Comparison of ENCODE assay signal across 36 cellular contexts in genomic region chr5:94709277-94709676, GRCh38.
"Had no signal": no experiment of that assay in that cellular context is flagged by ENCODE, and none has a peak within 500 bp of the region (broad histone marks: within the 10 kb centered on the region; RNA-seq: fewer than 3 reads in every experiment).

No MANE protein-coding gene starts in this region.

- H3K36me3 ChIP-seq: brain microvascular endothelial cell, WERI-Rb-1 had no signal

- H3K4me3 ChIP-seq: PC-9 had no signal

- H3K27me3 Mint-ChIP-seq: activated CD4-positive, alpha-beta memory T cell treated with anti-CD3 and anti-CD28 coated beads, Interleukin-2, amount 10 ng/mL, durations not matched to agents 7 days and 5 days; activated CD8-positive, alpha-beta memory T cell treated with anti-CD3 and anti-CD28 coated beads, Interleukin-2, amount 10 ng/mL, durations not matched to agents 7 days and 5 days; activated naive CD8-positive, alpha-beta T cell treated with anti-CD3 and anti-CD28 coated beads for 36 hours; activated T-helper 17 cell treated with anti-CD3 and anti-CD28 coated beads, Interleukin-2, amount 50 U/mL, for 72 hours had no signal

- H3K9me3 Mint-ChIP-seq: activated CD4-positive, alpha-beta memory T cell treated with anti-CD3 and anti-CD28 coated beads, Interleukin-2, amount 10 ng/mL, durations not matched to agents 7 days and 5 days; activated naive CD8-positive, alpha-beta T cell treated with anti-CD3 and anti-CD28 coated beads for 36 hours; activated T-helper 17 cell treated with anti-CD3 and anti-CD28 coated beads, Interleukin-2, amount 50 U/mL, for 72 hours had no signal

- H3K4me1 Mint-ChIP-seq: activated CD4-positive, alpha-beta memory T cell treated with anti-CD3 and anti-CD28 coated beads, Interleukin-2, amount 10 ng/mL, durations not matched to agents 7 days and 5 days; activated CD8-positive, alpha-beta memory T cell treated with anti-CD3 and anti-CD28 coated beads, Interleukin-2, amount 10 ng/mL, durations not matched to agents 7 days and 5 days; activated naive CD8-positive, alpha-beta T cell treated with anti-CD3 and anti-CD28 coated beads for 36 hours; activated T-helper 17 cell treated with anti-CD3 and anti-CD28 coated beads, Interleukin-2, amount 50 U/mL, for 72 hours had no signal

- H3K27ac Mint-ChIP-seq: activated CD4-positive, alpha-beta memory T cell treated with anti-CD3 and anti-CD28 coated beads, Interleukin-2, amount 10 ng/mL, durations not matched to agents 7 days and 5 days; activated CD8-positive, alpha-beta memory T cell treated with anti-CD3 and anti-CD28 coated beads, Interleukin-2, amount 10 ng/mL, durations not matched to agents 7 days and 5 days; activated naive CD8-positive, alpha-beta T cell treated with anti-CD3 and anti-CD28 coated beads for 36 hours; activated T-helper 17 cell treated with anti-CD3 and anti-CD28 coated beads, Interleukin-2, amount 50 U/mL, for 72 hours had no signal

- H3K27me3 ChIP-seq: brain microvascular endothelial cell had no signal

- H2AFZ ChIP-seq: PC-9 had no signal

- ATAC-seq: activated CD8-positive, alpha-beta memory T cell treated with anti-CD3 and anti-CD28 coated beads, Interleukin-2, amount 10 ng/mL, durations not matched to agents 7 days and 5 days; activated T-helper 17 cell treated with anti-CD3 and anti-CD28 coated beads, Interleukin-2, amount 50 U/mL, for 72 hours; Right ventricle myocardium inferior; SK-N-SH treated with all-trans-retinoic acid at 6 μM for 48 hours had no signal

- H3K4me2 ChIP-seq: PC-9 had no signal

- H3K4me3 Mint-ChIP-seq: activated CD4-positive, alpha-beta memory T cell treated with anti-CD3 and anti-CD28 coated beads, Interleukin-2, amount 10 ng/mL, durations not matched to agents 7 days and 5 days; activated CD8-positive, alpha-beta memory T cell treated with anti-CD3 and anti-CD28 coated beads, Interleukin-2, amount 10 ng/mL, durations not matched to agents 7 days and 5 days; activated naive CD8-positive, alpha-beta T cell treated with anti-CD3 and anti-CD28 coated beads for 36 hours; activated T-helper 17 cell treated with anti-CD3 and anti-CD28 coated beads, Interleukin-2, amount 50 U/mL, for 72 hours had no signal

- DNase-seq: activated CD4-positive, alpha-beta memory T cell treated with anti-CD3 and anti-CD28 coated beads, Interleukin-2, amount 10 ng/mL, durations not matched to agents 7 days and 5 days; activated CD4-positive, alpha-beta T cell treated with anti-CD3 and anti-CD28 coated beads for 1 hour; activated CD4-positive, alpha-beta T cell treated with anti-CD3 and anti-CD28 coated beads for 48 hours; activated CD4-positive, CD25-positive, alpha-beta regulatory T cell; activated CD8-positive, alpha-beta memory T cell treated with anti-CD3 and anti-CD28 coated beads for 24 hours; activated CD8-positive, alpha-beta memory T cell treated with anti-CD3 and anti-CD28 coated beads, Interleukin-2, amount 10 ng/mL, durations not matched to agents 7 days and 5 days; activated CD8-positive, alpha-beta memory T cell treated with anti-CD3 and anti-CD28 coated beads, Interleukin-2, amount 50 U/mL, for 48 hours; activated effector memory CD4-positive, alpha-beta T cell treated with anti-CD3 and anti-CD28 coated beads, Interleukin-2, amount 50 U/mL, for 16 hours; activated naive CD4-positive, alpha-beta T cell; activated naive CD4-positive, alpha-beta T cell treated with anti-CD3 and anti-CD28 coated beads, Interleukin-2, amount 50 U/mL, for 16 hours; activated naive CD8-positive, alpha-beta T cell treated with anti-CD3 and anti-CD28 coated beads for 36 hours; activated T-cell treated with anti-CD3 and anti-CD28 coated beads, Interleukin-2, amount 50 U/mL, for 48 hours; amniotic stem cell; aorta; brain microvascular endothelial cell; Kasumi-1; KG1; MM.1S; MV-4-11; NCI-H1092; NCI-H1436 treated with DMSO at 0.1 percent for 48 hours; NCI-H1694 treated with DMSO at 0.1 percent for 48 hours; NCI-H2029; NCI-H345; NCI-H524 treated with DMSO at 0.1 percent for 48 hours; NK-92 treated with Interleukin-12 subunit alpha and Interleukin-12 subunit beta, amount 100 ng/mL, for 24 hours; PC-9; SIG-M5; SW 1271; T-helper 1 cell; T-helper 2 cell; T-helper 9 cell; WERI-Rb-1 had no signal

- H3K27ac ChIP-seq: brain microvascular endothelial cell, PC-9, WERI-Rb-1 had no signal
